In the genomic region with DNA sequence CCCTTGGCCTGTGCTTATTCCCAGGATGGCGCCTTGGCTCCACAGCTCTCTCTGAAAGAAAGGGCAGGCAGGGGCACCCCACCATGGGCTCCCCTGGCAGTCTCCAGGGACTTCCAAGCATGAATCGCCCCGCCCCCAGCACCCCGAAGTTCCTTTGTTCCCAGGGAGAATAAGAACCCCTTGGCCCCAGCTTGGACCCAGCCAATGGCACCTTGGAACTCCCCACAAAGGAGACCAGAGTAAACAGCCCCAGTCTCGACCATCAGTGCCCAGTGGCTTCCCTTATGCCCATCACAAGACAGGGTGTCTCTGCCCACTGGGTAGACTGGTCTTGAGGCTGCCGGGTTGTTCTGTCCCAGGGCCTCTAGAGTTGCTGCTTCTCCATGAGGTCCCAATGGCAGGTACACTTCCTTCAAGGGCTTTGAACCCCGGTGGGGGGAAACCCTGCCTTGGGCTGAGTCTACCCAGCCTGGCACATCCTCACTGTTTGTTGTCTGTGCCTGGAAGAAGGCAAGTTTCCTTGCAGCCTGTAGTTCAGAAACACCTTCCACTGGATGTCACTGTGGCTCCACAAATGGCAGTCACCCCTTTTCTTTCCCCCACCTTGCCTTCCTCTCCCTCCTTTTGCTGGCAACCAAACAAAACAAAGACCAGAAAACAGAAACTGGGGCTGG, we compare ENCODE assay signal across 16 cellular contexts. TPM values are rescaled to one million over a fixed set of nuclear protein-coding genes. Genes with fewer than 3 reads are reported as not detected.
A peak's percentile ranks its signal among the peaks of the same experiment; 100 is the strongest.
DNase-seq lines count a peak whose midpoint lies in the region; ATAC-seq and TF ChIP-seq lines count a peak whose summit lies in the region.
"Had no signal": no experiment of that assay in that cellular context is flagged by ENCODE, and none has a peak within 500 bp of the region (broad histone marks: within the 10 kb centered on the region; RNA-seq: fewer than 3 reads in every experiment).

No MANE protein-coding gene starts in this region.

- H3K4me1 ChIP-seq in neuronal stem cell (ENCODE audit: control insufficient read depth in 2 of 2, insufficient read depth in 1 of 2, low read depth in 1 of 2, low read length in 2 of 2): no peaks in the 10 kb centered on the region

- H3K23ac ChIP-seq in neuronal stem cell (ENCODE audit: low read depth, low read length, poor library complexity): no peak overlapping the region

- H3K27me3 Mint-ChIP-seq in activated CD4-positive, alpha-beta T cell treated with anti-CD3 and anti-CD28 coated beads, Interleukin-2, amount 10 ng/mL, durations not matched to agents 24 days and 14 days: no peaks in the 10 kb centered on the region
- H3K27me3 Mint-ChIP-seq in CD4-positive, alpha-beta T cell: no peaks in the 10 kb centered on the region
- H3K27me3 Mint-ChIP-seq in naive thymus-derived CD8-positive, alpha-beta T cell: no peaks in the 10 kb centered on the region

- no peak overlapping the region for H3K27ac Mint-ChIP-seq in activated CD4-positive, alpha-beta T cell treated with anti-CD3 and anti-CD28 coated beads, Interleukin-2, amount 10 ng/mL, durations not matched to agents 24 days and 14 days
- H3K27ac Mint-ChIP-seq in CD4-positive, alpha-beta T cell: peak overlapping the region; percentile 90
- H3K27ac Mint-ChIP-seq in naive thymus-derived CD8-positive, alpha-beta T cell: peak overlapping the region in 8 of 10 donors; percentile 5 to 96 (median 70)

- no peak overlapping the region for H2BK120ac ChIP-seq in neuronal stem cell (ENCODE audit: low read depth, low read length)

- H2BK15ac ChIP-seq in neuronal stem cell (ENCODE audit: low read length): no peak overlapping the region

- H3K36me3 ChIP-seq in WERI-Rb-1 (peaks cover 4% of the 10 kb centered on the region; the same call in 1 of the 2 replicates), neuronal stem cell (replicated peaks in 1 of 2; ENCODE audit: control insufficient read depth in 2 of 2, insufficient read depth in 2 of 2, low read length in 2 of 2) (peaks cover 0 to 3% of the 10 kb centered on the region in 2 donors)

- POLR2A ChIA-PET in CD4-positive, alpha-beta T cell (lab: Charles Lee): no interaction called here
- POLR2A ChIA-PET in naive thymus-derived CD8-positive, alpha-beta T cell (lab: Charles Lee): no interaction called here

- H3K4me3 Mint-ChIP-seq in activated CD4-positive, alpha-beta T cell treated with anti-CD3 and anti-CD28 coated beads, Interleukin-2, amount 10 ng/mL, durations not matched to agents 24 days and 14 days: no peak overlapping the region
- no peak overlapping the region for H3K4me3 Mint-ChIP-seq in CD4-positive, alpha-beta T cell
- no peak overlapping the region for H3K4me3 Mint-ChIP-seq in naive thymus-derived CD8-positive, alpha-beta T cell

- no peaks in the 10 kb centered on the region for H3K79me1 ChIP-seq in neuronal stem cell (ENCODE audit: low read depth, low read length)

- WGBS in neuronal stem cell (ENCODE audit: extremely low coverage in 2 of 2, insufficient read length in 2 of 2, insufficient replicate concordance in 1 of 2), 2 donors: no CpG with 5 or more reads among the region's 7 CpGs

- H3K9me3 ChIP-seq in CD4-positive, alpha-beta T cell (ENCODE audit: control insufficient read depth, low read length): no peaks in the 10 kb centered on the region
- no peaks in the 10 kb centered on the region for H3K9me3 ChIP-seq in WERI-Rb-1 (ENCODE audit: severe bottlenecking)
- H3K9me3 ChIP-seq in neuronal stem cell (replicated peaks in 1 of 2; ENCODE audit: control insufficient read depth in 2 of 2, insufficient read depth in 1 of 2, low read depth in 1 of 2, low read length in 2 of 2): no peaks in the 10 kb centered on the region

- DNase-seq in activated CD4-positive, alpha-beta T cell treated with anti-CD3 and anti-CD28 coated beads, Interleukin-2, amount 10 ng/mL, durations not matched to agents 24 days and 14 days: peak; percentile 64
- no peak for DNase-seq in activated CD4-positive, alpha-beta T cell treated with anti-CD3 and anti-CD28 coated beads, Interleukin-2, amount 50 U/mL, for 4 hours
- DNase-seq in CD4-positive, alpha-beta T cell: peak in 1 of 10 experiments; percentile 44
- DNase-seq in WERI-Rb-1 (no peak), Ammon's horn (ENCODE audit: low spot score) (no peak), neuronal stem cell (ENCODE audit: low spot score) (no peak)
- peak in 3 of 10 donors; percentile 15 to 26 (median 20) for DNase-seq in naive thymus-derived CD8-positive, alpha-beta T cell
- no peak for DNase-seq in central memory CD4-positive, alpha-beta T cell
- DNase-seq: KG1; NCI-H1092; NCI-H1694; NCI-H345; NCI-H526 treated with DMSO at 0.1 percent for 48 hours; NK-92 treated with Interleukin-12 subunit alpha and Interleukin-12 subunit beta, amount 100 ng/mL, for 24 hours; OCI-M1 had no signal

- no peak overlapping the region for H4K8ac ChIP-seq in neuronal stem cell (ENCODE audit: low read depth, low read length)

- no peaks in the 10 kb centered on the region for H3K27me3 ChIP-seq in CD4-positive, alpha-beta T cell (ENCODE audit: control insufficient read depth, insufficient read depth, low read length)
- peaks cover 3% of the 10 kb centered on the region for H3K27me3 ChIP-seq in WERI-Rb-1 (ENCODE audit: insufficient read depth, low read depth, severe bottlenecking)
- no peaks in the 10 kb centered on the region for H3K27me3 ChIP-seq in neuronal stem cell (ENCODE audit: control insufficient read depth in 3 of 3, insufficient read depth in 3 of 3, low read depth in 1 of 3, low read length in 3 of 3)

- CTCF ChIA-PET in CD4-positive, alpha-beta T cell (lab: Charles Lee): no interaction called here

- H3K4me3 ChIP-seq in WERI-Rb-1 (ENCODE audit: low read depth, low read length): no peak overlapping the region
- H3K4me3 ChIP-seq in neuronal stem cell (ENCODE audit: low read length in 2 of 2): no peak overlapping the region

- H2BK5ac ChIP-seq in neuronal stem cell (ENCODE audit: low read length): no peak overlapping the region

- no peak overlapping the region for H4K91ac ChIP-seq in neuronal stem cell (ENCODE audit: low read depth, low read length, poor library complexity)

- H2AK5ac ChIP-seq in neuronal stem cell (ENCODE audit: low read depth, low read length): no peak overlapping the region

- H3K4me2 ChIP-seq in neuronal stem cell (ENCODE audit: insufficient read depth, low read length, poor library complexity, severe bottlenecking): no peak overlapping the region

- H3K27ac ChIP-seq in CD4-positive, alpha-beta T cell (ENCODE audit: low read depth, low read length): no peak overlapping the region
- H3K27ac ChIP-seq in WERI-Rb-1 (no peak overlapping the region), neuronal stem cell (replicated peaks; ENCODE audit: low read length) (no peak overlapping the region)
- H3K27ac ChIP-seq: C4-2B had no signal

- ATAC-seq in CD4-positive, alpha-beta T cell (ENCODE audit: poor library complexity): no peak
- no peak for ATAC-seq in naive thymus-derived CD8-positive, alpha-beta T cell

- peaks cover 4% of the 10 kb centered on the region for H3K36me3 Mint-ChIP-seq in activated CD4-positive, alpha-beta T cell treated with anti-CD3 and anti-CD28 coated beads, Interleukin-2, amount 10 ng/mL, durations not matched to agents 24 days and 14 days (ENCODE audit: low read depth)
- peaks cover 5% of the 10 kb centered on the region for H3K36me3 Mint-ChIP-seq in CD4-positive, alpha-beta T cell (ENCODE audit: low read depth)
- H3K36me3 Mint-ChIP-seq in naive thymus-derived CD8-positive, alpha-beta T cell: peaks cover 0 to 6% (median 0%) of the 10 kb centered on the region in 3 donors

- H2AFZ ChIP-seq in neuronal stem cell (ENCODE audit: low read length): no peak overlapping the region

- no peak overlapping the region for H3K14ac ChIP-seq in neuronal stem cell (ENCODE audit: low read length)

- no peak overlapping the region for H3K18ac ChIP-seq in neuronal stem cell (ENCODE audit: low read length)

- no peak overlapping the region for H3K4ac ChIP-seq in neuronal stem cell (ENCODE audit: low read length)

- TF ChIP-seq CTCF in CD4-positive, alpha-beta T cell (IDR thresholded peaks at IDR 0.05): no peak
- TF ChIP-seq CTCF in WERI-Rb-1 (IDR thresholded peaks at IDR 0.05; ENCODE audit: low read depth, low read length): 0 out of 2 replicates have a peak, but pooled peaks have one; percentile 17

- peaks cover 42% of the 10 kb centered on the region for H3K4me1 Mint-ChIP-seq in activated CD4-positive, alpha-beta T cell treated with anti-CD3 and anti-CD28 coated beads, Interleukin-2, amount 10 ng/mL, durations not matched to agents 24 days and 14 days
- peaks cover 56% of the 10 kb centered on the region for H3K4me1 Mint-ChIP-seq in CD4-positive, alpha-beta T cell (ENCODE audit: low read depth)
- H3K4me1 Mint-ChIP-seq in naive thymus-derived CD8-positive, alpha-beta T cell: peaks cover 20 to 42% (median 33%) of the 10 kb centered on the region in 4 donors

- no peak overlapping the region for H2BK12ac ChIP-seq in neuronal stem cell (ENCODE audit: low read length)

- no peaks in the 10 kb centered on the region for H3K9me3 Mint-ChIP-seq in activated CD4-positive, alpha-beta T cell treated with anti-CD3 and anti-CD28 coated beads, Interleukin-2, amount 10 ng/mL, durations not matched to agents 24 days and 14 days
- no peaks in the 10 kb centered on the region for H3K9me3 Mint-ChIP-seq in CD4-positive, alpha-beta T cell
- no peaks in the 10 kb centered on the region for H3K9me3 Mint-ChIP-seq in naive thymus-derived CD8-positive, alpha-beta T cell

- intact Hi-C loops in activated CD4-positive, alpha-beta T cell treated with anti-CD3 and anti-CD28 coated beads, Interleukin-2, amount 10 ng/mL, durations not matched to agents 24 days and 14 days (cut with micrococcal nuclease): loop anchor here (5.0 to 10.0 kb wide), 5 partner anchors 365 to 1155 kb away; partner anchors contain the start of genes FAAH2, SPIN2B, ZXDA and ZXDB
- intact Hi-C loops in CD4-positive, alpha-beta T cell (cut with DNase I, micrococcal nuclease): no loop called here

- H3K9ac ChIP-seq in neuronal stem cell (ENCODE audit: low read depth, low read length, poor library complexity): no peak overlapping the region

RNA-seq across cellular contexts. Expression of gene NBDY, which starts 30.8 kb away (rescaled TPM):
- 29.8 and 29.9 TPM in 2 replicates for total RNA-seq in activated CD4-positive, alpha-beta T cell treated with anti-CD3 and anti-CD28 coated beads, Interleukin-2, amount 10 ng/mL, durations not matched to agents 24 days and 14 days
- total RNA-seq in CD4-positive, alpha-beta T cell: 10 to 100 TPM; 25.0 to 28.3 TPM
- total RNA-seq in naive thymus-derived CD8-positive, alpha-beta T cell: 10 to 100 TPM; 30.9 to 34.3 TPM
- polyA plus RNA-seq in naive thymus-derived CD8-positive, alpha-beta T cell: 10 to 100 TPM; 64.3 to 91.9 (median 73.0) TPM
- polyA plus RNA-seq in neuronal stem cell (2013, experiment 1 of 2): 113 TPM
- polyA plus RNA-seq in neuronal stem cell (2013, experiment 2 of 2): 111 TPM
